Comparison of ENCODE assay signal across 1 cellular context in the genomic region with DNA sequence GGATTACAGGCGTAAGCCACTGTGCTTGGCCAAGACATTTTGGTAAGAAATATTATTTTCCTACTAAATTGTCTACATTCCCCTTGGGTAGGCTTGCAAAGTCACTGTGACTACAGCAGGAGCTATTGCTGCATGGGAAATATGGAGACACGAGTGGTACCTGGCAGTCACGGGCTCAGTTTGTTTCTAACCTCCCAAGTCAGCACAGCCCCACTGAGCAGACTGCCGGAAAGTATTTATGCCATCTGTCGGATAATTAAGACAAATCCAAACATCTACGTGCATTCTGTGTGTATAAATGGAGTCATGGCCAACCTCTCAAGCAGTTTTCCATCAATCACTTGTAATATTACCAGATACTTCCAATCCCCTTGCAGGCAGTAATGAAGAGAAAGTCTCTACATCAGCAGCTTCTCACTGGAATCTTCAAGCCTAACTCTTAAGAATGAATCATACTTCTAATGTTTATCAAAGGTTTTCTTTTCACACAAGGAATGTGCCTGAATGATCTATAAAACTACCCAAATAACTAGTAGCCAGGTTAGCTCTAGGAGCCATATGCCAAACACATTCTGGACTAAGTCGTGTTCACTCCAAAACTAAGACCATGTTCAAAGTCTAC.
TF ChIP-seq lines count a peak whose summit lies in the region.

No MANE protein-coding gene starts in this region.

TF ChIP-seq in IMR-90, 13 proteins besides CTCF, POLR2A, EP300 and RAD21:
- no peak for TF ChIP-seq MAZ (IDR thresholded peaks at IDR 0.05; ENCODE audit: borderline replicate concordance, low read depth, low read length)
- TF ChIP-seq SMC3 (IDR thresholded peaks at IDR 0.05; ENCODE audit: low read depth, low read length) = no peak
- no peak for TF ChIP-seq RCOR1 (IDR thresholded peaks at IDR 0.05; ENCODE audit: insufficient replicate concordance, low read length)
- no peak for TF ChIP-seq ELK1 (IDR thresholded peaks at IDR 0.05; ENCODE audit: borderline replicate concordance, low read depth, low read length)
